12 cellular contexts compared by ENCODE assay signal in the genomic region with DNA sequence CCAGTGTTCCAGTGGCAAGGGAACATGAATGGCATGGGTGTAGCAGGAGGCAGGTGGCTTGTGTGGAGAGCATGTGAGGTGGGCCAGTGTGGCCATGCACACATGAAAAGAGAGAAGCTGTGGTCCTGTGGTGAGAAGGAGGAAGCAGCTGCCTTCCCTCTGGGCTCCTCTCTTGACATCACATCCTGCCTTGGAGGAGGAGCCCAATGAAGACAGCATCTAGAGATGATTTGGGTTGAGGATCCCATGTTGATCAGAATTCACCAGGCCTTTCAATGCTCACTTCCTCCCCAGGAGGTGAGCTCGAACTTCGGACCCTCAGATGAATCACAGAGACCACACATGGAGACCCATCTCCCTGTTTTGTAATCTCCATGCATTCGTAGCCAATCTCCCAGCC.
DNase-seq lines count a peak whose midpoint lies in the region; ATAC-seq and TF ChIP-seq lines count a peak whose summit lies in the region.
"Had no signal": no experiment of that assay in that cellular context is flagged by ENCODE, and none has a peak within 500 bp of the region (broad histone marks: within the 10 kb centered on the region; RNA-seq: fewer than 3 reads in every experiment).

No MANE protein-coding gene starts in this region.

- no peaks in the 10 kb centered on the region for H3K27me3 ChIP-seq in left ventricle myocardium inferior (ENCODE audit: low read depth)
- no peaks in the 10 kb centered on the region for H3K27me3 ChIP-seq in GM23338 (ENCODE audit: insufficient read depth)
- H3K27me3 ChIP-seq: cardiac muscle cell had no signal

- DNase-seq in Right ventricle myocardium inferior (ENCODE audit: missing footprints) (peak; percentile 77), left ventricle myocardium inferior (no peak), NB4 (ENCODE audit: low read depth) (peak; percentile 88), hippocampal formation (lab: John Stamatoyannopoulos, UW) (no peak), GM23338 (ENCODE audit: low spot score) (no peak)
- DNase-seq in activated naive CD8-positive, alpha-beta T cell treated with anti-CD3 and anti-CD28 coated beads for 36 hours = peak; percentile 34
- peak; percentile 41 for DNase-seq in stimulated activated naive CD8-positive, alpha-beta T cell treated with anti-CD3 and anti-CD28 coated beads, Interleukin-15, Interleukin-2, amounts not matched to agents 100 U/mL and 50 U/mL, for 24 hours
- DNase-seq: Calu3 had no signal

- intact Hi-C loops in Right ventricle myocardium inferior (cut with DNase I) (no loop called here), left ventricle myocardium inferior (cut with micrococcal nuclease) (no loop called here)

- H3K36me3 Mint-ChIP-seq in activated naive CD8-positive, alpha-beta T cell treated with anti-CD3 and anti-CD28 coated beads for 36 hours = no peaks in the 10 kb centered on the region
- H3K36me3 Mint-ChIP-seq in GM23338 (ENCODE audit: low read depth) = no peaks in the 10 kb centered on the region

- H3K27me3 Mint-ChIP-seq in activated naive CD8-positive, alpha-beta T cell treated with anti-CD3 and anti-CD28 coated beads for 36 hours = no peaks in the 10 kb centered on the region
- H3K27me3 Mint-ChIP-seq in GM23338 (ENCODE audit: insufficient read depth, low read depth, poor library complexity) = peaks cover 9% of the 10 kb centered on the region

- H3K9me3 Mint-ChIP-seq in activated naive CD8-positive, alpha-beta T cell treated with anti-CD3 and anti-CD28 coated beads for 36 hours = no peaks in the 10 kb centered on the region
- H3K9me3 Mint-ChIP-seq in GM23338 = peaks cover 3% of the 10 kb centered on the region; the same call in 1 of the 3 replicates

- TF ChIP-seq POLR2A in NB4 (IDR thresholded peaks at IDR 0.05; ENCODE audit: extremely low read depth, insufficient read length) = no peak

- no peaks in the 10 kb centered on the region for H3K9me3 ChIP-seq in left ventricle myocardium inferior (replicated peaks)
- H3K9me3 ChIP-seq: thoracic aorta had no signal

- ATAC-seq in Right ventricle myocardium inferior = no peak
- ATAC-seq in stimulated activated naive CD8-positive, alpha-beta T cell treated with anti-CD3 and anti-CD28 coated beads, Interleukin-15, Interleukin-2, amounts not matched to agents 100 U/mL and 50 U/mL, for 24 hours = no peak
- no peak for ATAC-seq in GM21526 (IDR thresholded peaks at IDR 0.05; ENCODE audit: low FRiP score, unreplicated experiment)
- ATAC-seq in GM23338 = no peak
- ATAC-seq: right cardiac atrium had no signal

- no peak overlapping the region for H3K4me2 ChIP-seq in GM23338

- no peaks in the 10 kb centered on the region for H3K79me2 ChIP-seq in GM23338 (replicated peaks; ENCODE audit: insufficient read depth)

- no peak overlapping the region for H3K27ac ChIP-seq in left ventricle myocardium inferior (replicated peaks)
- no peak overlapping the region for H3K27ac ChIP-seq in GM23338 (ENCODE audit: low read depth)
- H3K27ac ChIP-seq: cardiac muscle cell, thoracic aorta had no signal

- no peak overlapping the region for H2AFZ ChIP-seq in GM23338

- TF ChIP-seq CTCF in left ventricle myocardium inferior (IDR thresholded peaks at IDR 0.05; ENCODE audit: borderline replicate concordance) (no peak), NB4 (IDR thresholded peaks at IDR 0.05; ENCODE audit: low read depth, low read length) (no peak), GM23338 (conservative IDR thresholded peaks at IDR 0.05; ENCODE audit: low read depth in 2 of 2) (no peak)

- H3K36me3 ChIP-seq in left ventricle myocardium inferior (no peaks in the 10 kb centered on the region), GM23338 (ENCODE audit: insufficient read depth) (no peaks in the 10 kb centered on the region)
- H3K36me3 ChIP-seq: cardiac muscle cell, thoracic aorta had no signal

- no peak overlapping the region for H3K4me3 Mint-ChIP-seq in activated naive CD8-positive, alpha-beta T cell treated with anti-CD3 and anti-CD28 coated beads for 36 hours
- H3K4me3 Mint-ChIP-seq in GM23338 = no peak overlapping the region

- peaks cover 24% of the 10 kb centered on the region for H3K4me1 Mint-ChIP-seq in activated naive CD8-positive, alpha-beta T cell treated with anti-CD3 and anti-CD28 coated beads for 36 hours
- peaks cover 11% of the 10 kb centered on the region for H3K4me1 Mint-ChIP-seq in GM23338

- H3K9me2 ChIP-seq in GM23338 (ENCODE audit: insufficient read depth) = peaks cover 4% of the 10 kb centered on the region; the same call in 1 of the 2 replicates

- H4K20me1 ChIP-seq in GM23338 (replicated peaks; ENCODE audit: insufficient read depth) = no peaks in the 10 kb centered on the region

- H3K4me1 ChIP-seq in left ventricle myocardium inferior = peaks cover 27% of the 10 kb centered on the region
- no peaks in the 10 kb centered on the region for H3K4me1 ChIP-seq in GM23338 (ENCODE audit: insufficient read depth)

- peak overlapping the region; percentile 71 for H3K27ac Mint-ChIP-seq in activated naive CD8-positive, alpha-beta T cell treated with anti-CD3 and anti-CD28 coated beads for 36 hours
- H3K27ac Mint-ChIP-seq in GM23338 = no peak overlapping the region

- no peak overlapping the region for H3K4me3 ChIP-seq in left ventricle myocardium inferior
- H3K4me3 ChIP-seq in NB4 (ENCODE audit: low read depth, low read length) = no peak overlapping the region
- no peak overlapping the region for H3K4me3 ChIP-seq in GM23338
- H3K4me3 ChIP-seq: cardiac muscle cell, thoracic aorta had no signal

- H3F3A ChIP-seq in GM23338 (replicated peaks; ENCODE audit: low read depth) = 0 out of 2 replicates have a peak, but pooled peaks cover 2% of the 10 kb centered on the region

TF ChIP-seq in GM23338, 12 proteins besides CTCF, POLR2A, EP300 and RAD21 (continues in another document):
- TF ChIP-seq ZNF331 (CRISPR knock-in tag; IDR thresholded peaks at IDR 0.05; ENCODE audit: low read depth) = no peak
- no peak for TF ChIP-seq EZH2 (IDR thresholded peaks at IDR 0.05; ENCODE audit: low read depth, unreplicated experiment)
- TF ChIP-seq EZH2phosphoT487 (IDR thresholded peaks at IDR 0.05; ENCODE audit: unreplicated experiment) = no peak
- TF ChIP-seq, protein P1, sequence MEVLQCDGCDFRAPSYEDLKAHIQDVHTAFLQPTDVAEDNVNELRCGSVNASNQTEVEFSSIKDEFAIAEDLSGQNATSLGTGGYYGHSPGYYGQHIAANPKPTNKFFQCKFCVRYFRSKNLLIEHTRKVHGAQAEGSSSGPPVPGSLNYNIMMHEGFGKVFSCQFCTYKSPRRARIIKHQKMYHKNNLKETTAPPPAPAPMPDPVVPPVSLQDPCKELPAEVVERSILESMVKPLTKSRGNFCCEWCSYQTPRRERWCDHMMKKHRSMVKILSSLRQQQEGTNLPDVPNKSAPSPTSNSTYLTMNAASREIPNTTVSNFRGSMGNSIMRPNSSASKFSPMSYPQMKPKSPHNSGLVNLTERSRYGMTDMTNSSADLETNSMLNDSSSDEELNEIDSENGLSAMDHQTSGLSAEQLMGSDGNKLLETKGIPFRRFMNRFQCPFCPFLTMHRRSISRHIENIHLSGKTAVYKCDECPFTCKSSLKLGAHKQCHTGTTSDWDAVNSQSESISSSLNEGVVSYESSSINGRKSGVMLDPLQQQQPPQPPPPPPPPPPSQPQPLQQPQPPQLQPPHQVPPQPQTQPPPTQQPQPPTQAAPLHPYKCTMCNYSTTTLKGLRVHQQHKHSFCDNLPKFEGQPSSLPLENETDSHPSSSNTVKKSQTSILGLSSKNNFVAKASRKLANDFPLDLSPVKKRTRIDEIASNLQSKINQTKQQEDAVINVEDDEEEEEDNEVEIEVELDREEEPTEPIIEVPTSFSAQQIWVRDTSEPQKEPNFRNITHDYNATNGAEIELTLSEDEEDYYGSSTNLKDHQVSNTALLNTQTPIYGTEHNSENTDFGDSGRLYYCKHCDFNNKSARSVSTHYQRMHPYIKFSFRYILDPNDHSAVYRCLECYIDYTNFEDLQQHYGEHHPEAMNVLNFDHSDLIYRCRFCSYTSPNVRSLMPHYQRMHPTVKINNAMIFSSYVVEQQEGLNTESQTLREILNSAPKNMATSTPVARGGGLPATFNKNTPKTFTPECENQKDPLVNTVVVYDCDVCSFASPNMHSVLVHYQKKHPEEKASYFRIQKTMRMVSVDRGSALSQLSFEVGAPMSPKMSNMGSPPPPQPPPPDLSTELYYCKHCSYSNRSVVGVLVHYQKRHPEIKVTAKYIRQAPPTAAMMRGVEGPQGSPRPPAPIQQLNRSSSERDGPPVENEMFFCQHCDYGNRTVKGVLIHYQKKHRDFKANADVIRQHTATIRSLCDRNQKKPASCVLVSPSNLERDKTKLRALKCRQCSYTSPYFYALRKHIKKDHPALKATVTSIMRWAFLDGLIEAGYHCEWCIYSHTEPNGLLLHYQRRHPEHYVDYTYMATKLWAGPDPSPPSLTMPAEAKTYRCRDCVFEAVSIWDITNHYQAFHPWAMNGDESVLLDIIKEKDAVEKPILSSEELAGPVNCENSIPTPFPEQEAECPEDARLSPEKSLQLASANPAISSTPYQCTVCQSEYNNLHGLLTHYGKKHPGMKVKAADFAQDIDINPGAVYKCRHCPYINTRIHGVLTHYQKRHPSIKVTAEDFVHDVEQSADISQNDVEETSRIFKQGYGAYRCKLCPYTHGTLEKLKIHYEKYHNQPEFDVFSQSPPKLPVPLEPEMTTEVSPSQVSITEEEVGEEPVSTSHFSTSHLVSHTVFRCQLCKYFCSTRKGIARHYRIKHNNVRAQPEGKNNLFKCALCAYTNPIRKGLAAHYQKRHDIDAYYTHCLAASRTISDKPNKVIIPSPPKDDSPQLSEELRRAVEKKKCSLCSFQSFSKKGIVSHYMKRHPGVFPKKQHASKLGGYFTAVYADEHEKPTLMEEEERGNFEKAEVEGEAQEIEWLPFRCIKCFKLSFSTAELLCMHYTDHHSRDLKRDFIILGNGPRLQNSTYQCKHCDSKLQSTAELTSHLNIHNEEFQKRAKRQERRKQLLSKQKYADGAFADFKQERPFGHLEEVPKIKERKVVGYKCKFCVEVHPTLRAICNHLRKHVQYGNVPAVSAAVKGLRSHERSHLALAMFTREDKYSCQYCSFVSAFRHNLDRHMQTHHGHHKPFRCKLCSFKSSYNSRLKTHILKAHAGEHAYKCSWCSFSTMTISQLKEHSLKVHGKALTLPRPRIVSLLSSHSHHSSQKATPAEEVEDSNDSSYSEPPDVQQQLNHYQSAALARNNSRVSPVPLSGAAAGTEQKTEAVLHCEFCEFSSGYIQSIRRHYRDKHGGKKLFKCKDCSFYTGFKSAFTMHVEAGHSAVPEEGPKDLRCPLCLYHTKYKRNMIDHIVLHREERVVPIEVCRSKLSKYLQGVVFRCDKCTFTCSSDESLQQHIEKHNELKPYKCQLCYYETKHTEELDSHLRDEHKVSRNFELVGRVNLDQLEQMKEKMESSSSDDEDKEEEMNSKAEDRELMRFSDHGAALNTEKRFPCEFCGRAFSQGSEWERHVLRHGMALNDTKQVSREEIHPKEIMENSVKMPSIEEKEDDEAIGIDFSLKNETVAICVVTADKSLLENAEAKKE (CRISPR knock-in tag; IDR thresholded peaks at IDR 0.05) = no peak
- TF ChIP-seq STAT1 (IDR thresholded peaks at IDR 0.05; ENCODE audit: unreplicated experiment) = no peak
- no peak for TF ChIP-seq NANOG (IDR thresholded peaks at IDR 0.05; ENCODE audit: borderline replicate concordance)

Comparison
In these comparisons a context has a peak if more than half of its experiments do, and no peak if none do; other contexts are left out.
1. DNase-seq: peak in Right ventricle myocardium inferior (single experiment), NB4 (single experiment), activated naive CD8-positive, alpha-beta T cell treated with anti-CD3 and anti-CD28 coated beads for 36 hours (single experiment) and stimulated activated naive CD8-positive, alpha-beta T cell treated with anti-CD3 and anti-CD28 coated beads, Interleukin-15, Interleukin-2, amounts not matched to agents 100 U/mL and 50 U/mL, for 24 hours (single experiment); none in left ventricle myocardium inferior (single experiment), hippocampal formation (0 of 2) and GM23338 (single experiment).